ENCODE assay signal across 9 cellular contexts in genomic region chr10:60446855-60447254, GRCh38. TPM values are rescaled to one million over a fixed set of nuclear protein-coding genes. Genes with fewer than 3 reads are reported as not detected.
DNase-seq lines count a peak whose midpoint lies in the region; ATAC-seq, FAIRE-seq and TF ChIP-seq lines count a peak whose summit lies in the region.
"Had no signal": no experiment of that assay in that cellular context is flagged by ENCODE, and none has a peak within 500 bp of the region (broad histone marks: within the 10 kb centered on the region; RNA-seq: fewer than 3 reads in every experiment).

No MANE protein-coding gene starts in this region.

- no peaks in the 10 kb centered on the region for H3K9me3 ChIP-seq in pancreas

- no peak overlapping the region for H3K4me3 ChIP-seq in NB4 (ENCODE audit: low read depth, low read length)
- no peak overlapping the region for H3K4me3 ChIP-seq in pancreas

- H3K36me3 ChIP-seq in pancreas = no peaks in the 10 kb centered on the region

- peak overlapping the region; percentile 74 for H3K27ac Mint-ChIP-seq in chondrocyte (ENCODE audit: unreplicated experiment)

- H3K27ac ChIP-seq in pancreas = peak overlapping the region in 3 of 4 donors; percentile 29 to 59 (median 47)
- H3K27ac ChIP-seq: parathyroid adenoma had no signal

- ATAC-seq in pancreas = peak; percentile 81 to 93 (median 91)
- ATAC-seq in GM19328 (IDR thresholded peaks at IDR 0.05; ENCODE audit: unreplicated experiment) = no peak
- ATAC-seq in GM19397 (IDR thresholded peaks at IDR 0.05; ENCODE audit: unreplicated experiment) = no peak

- no peak for TF ChIP-seq POLR2A in NB4 (IDR thresholded peaks at IDR 0.05; ENCODE audit: extremely low read depth, insufficient read length)

- FAIRE-seq in pancreas (lab: Jason Lieb, UNC) = no peak

- no peaks in the 10 kb centered on the region for H3K27me3 ChIP-seq in pancreas

- in situ Hi-C loops in G401 (cut with HindIII; ENCODE audit: low sequenced_read_pairs) = loop anchor here (25.0 kb wide), 1 partner anchor 340 kb away; the partner anchor contains the start of gene CDK1

- no peaks in the 10 kb centered on the region for H3K27me3 Mint-ChIP-seq in chondrocyte (ENCODE audit: low read depth)

- intact Hi-C loops in pancreas (cut with DNase I) = loop anchor here in 1 of 3 donors (10.0 kb wide), 1 partner anchor 198 kb away; no protein-coding TSS in a partner anchor

- no peaks in the 10 kb centered on the region for H3K9me3 Mint-ChIP-seq in chondrocyte (ENCODE audit: low read depth)

- peaks cover 60% of the 10 kb centered on the region for H3K4me1 Mint-ChIP-seq in chondrocyte (ENCODE audit: low read depth)

- peaks cover 7 to 16% (median 9%) of the 10 kb centered on the region in 3 donors for H3K4me1 ChIP-seq in pancreas
- H3K4me1 ChIP-seq: parathyroid adenoma had no signal

- peaks cover 1% of the 10 kb centered on the region for H3K36me3 Mint-ChIP-seq in chondrocyte (ENCODE audit: low read depth)

- peak overlapping the region; percentile 13 for H3K4me3 Mint-ChIP-seq in chondrocyte (ENCODE audit: unreplicated experiment)

- TF ChIP-seq CTCF in NB4 (IDR thresholded peaks at IDR 0.05; ENCODE audit: low read depth, low read length) (no peak), chondrocyte (IDR thresholded peaks at IDR 0.05) (no peak), pancreas (IDR thresholded peaks at IDR 0.05) (no peak)

- DNase-seq in G401 (ENCODE audit: low spot score) = peak; percentile 66
- DNase-seq in NB4 (ENCODE audit: low read depth) = peak; percentile 19
- DNase-seq in chondrocyte (ENCODE audit: low spot score) = no peak
- DNase-seq in pancreas = peak in 4 of 6 donors; percentile 15 to 34 (median 18)
- no peak for DNase-seq in NCI-H1930 (lab: John Stamatoyannopoulos, UW)
- DNase-seq: anterior cingulate cortex had no signal

- WGBS in pancreas, 2 donors = 4 to 18% methylated on average over 3 of the region's 3 CpGs

RNA-seq across cellular contexts. Expression of gene ANK3, which starts 57.2 kb away (rescaled TPM):
- 1.4 and 9.6 TPM in 2 replicates for total RNA-seq in G401 (2014; rRNA removed; shearing (Covaris generic))
- total RNA-seq in chondrocyte = 35.1 to 138 TPM (median 37.4 TPM) in 3 replicates
- total RNA-seq in pancreas = 10 to 100 TPM; 15.7 to 28.5 (median 18.8) TPM
- 1 to 10 TPM; 3.3 to 7.7 TPM for polyA plus RNA-seq in pancreas

Comparison
In these comparisons a context has a peak if more than half of its experiments do, and no peak if none do; other contexts are left out.
1. DNase-seq: peak in G401 (single experiment), NB4 (single experiment) and pancreas (4 of 6); none in chondrocyte (single experiment) and NCI-H1930 (0 of 2).
2. ATAC-seq: peak in pancreas (4 of 4); none in GM19328 (single experiment) and GM19397 (single experiment).